Comparison of ENCODE assay signal across 8 cellular contexts in the genomic region with DNA sequence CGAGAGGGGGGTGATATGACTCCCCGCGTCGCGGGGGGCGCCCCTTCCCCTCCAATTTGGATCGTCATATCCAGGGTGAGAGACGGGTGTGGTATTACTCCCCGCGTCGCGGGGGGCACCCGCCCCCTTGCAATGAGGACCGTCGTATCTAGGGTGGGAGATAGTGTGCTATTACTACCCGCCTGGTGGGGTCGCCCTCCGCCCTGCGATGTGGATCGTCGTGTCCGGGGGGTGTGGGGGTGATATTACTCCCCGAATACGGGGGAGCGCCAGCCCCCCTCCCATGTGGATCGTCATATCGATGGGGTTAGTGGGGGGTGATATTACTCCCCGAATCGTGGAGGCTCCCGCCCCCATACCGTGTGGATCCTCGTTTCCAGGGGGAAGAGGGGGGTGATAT.
DNase-seq lines count a peak whose midpoint lies in the region; ATAC-seq and TF ChIP-seq lines count a peak whose summit lies in the region.

No MANE protein-coding gene starts in this region.

- DNase-seq in iPS-NIHi7 (ENCODE audit: extremely low spot score) (peak; percentile 48), NCI-H1417 (lab: John Stamatoyannopoulos, UW) (no peak), NK-92 (lab: John Stamatoyannopoulos, UW; ENCODE audit: unreplicated experiment) (no peak), NCI-H187 (lab: John Stamatoyannopoulos, UW) (no peak)
- peak; percentile 54 for DNase-seq in stimulated activated CD8-positive, alpha-beta memory T cell treated with anti-CD3 and anti-CD28 coated beads, Interleukin-4, amount 100 ng/mL, for 48 hours

- H4K20me1 ChIP-seq in OCI-LY3 (ENCODE audit: insufficient read depth, low read length), result no peaks in the 10 kb centered on the region

- no peak overlapping the region for H2AFZ ChIP-seq in OCI-LY3 (ENCODE audit: low read depth, low read length)

- no peak overlapping the region for H3K4me3 ChIP-seq in OCI-LY3 (ENCODE audit: low read length)

- H3K4me2 ChIP-seq in OCI-LY3 (ENCODE audit: low read length), result 0 out of 2 replicates have a peak overlapping the region, but pooled peaks have one; percentile 7

- peak overlapping the region; percentile 57 for H3K4me3 Mint-ChIP-seq in activated naive CD4-positive, alpha-beta T cell treated with anti-CD3 and anti-CD28 coated beads, Interleukin-2, amount 50 U/mL, for 24 hours

- H3K79me2 ChIP-seq in OCI-LY3 (ENCODE audit: low read length), result no peaks in the 10 kb centered on the region

- H3K9me3 ChIP-seq in OCI-LY3 (ENCODE audit: insufficient read depth, low read length), result no peaks in the 10 kb centered on the region

- peaks cover 7% of the 10 kb centered on the region for H3K4me1 Mint-ChIP-seq in activated naive CD4-positive, alpha-beta T cell treated with anti-CD3 and anti-CD28 coated beads, Interleukin-2, amount 50 U/mL, for 24 hours

- H3K27me3 Mint-ChIP-seq in activated naive CD4-positive, alpha-beta T cell treated with anti-CD3 and anti-CD28 coated beads, Interleukin-2, amount 50 U/mL, for 24 hours, result peaks cover 2% of the 10 kb centered on the region

- no peak; the same call in 1 of the 2 replicates for TF ChIP-seq CTCF in OCI-LY3 (IDR thresholded peaks at IDR 0.05; ENCODE audit: low read depth, low read length)

- H3K36me3 Mint-ChIP-seq in activated naive CD4-positive, alpha-beta T cell treated with anti-CD3 and anti-CD28 coated beads, Interleukin-2, amount 50 U/mL, for 24 hours, result no peaks in the 10 kb centered on the region

- H3K9ac ChIP-seq in OCI-LY3 (ENCODE audit: low read length), result no peak overlapping the region

- H3K9me3 Mint-ChIP-seq in activated naive CD4-positive, alpha-beta T cell treated with anti-CD3 and anti-CD28 coated beads, Interleukin-2, amount 50 U/mL, for 24 hours, result no peaks in the 10 kb centered on the region

- H3K4me1 ChIP-seq in OCI-LY3 (ENCODE audit: low read length), result no peaks in the 10 kb centered on the region

- H3K27ac ChIP-seq in OCI-LY3 (ENCODE audit: low read length), result no peak overlapping the region

- no peaks in the 10 kb centered on the region for H3K36me3 ChIP-seq in OCI-LY3 (replicated peaks; ENCODE audit: low read depth, low read length)

- ATAC-seq in HG02852 (IDR thresholded peaks at IDR 0.05; ENCODE audit: unreplicated experiment), result no peak

- H3K27me3 ChIP-seq in OCI-LY3 (ENCODE audit: low read depth, low read length), result no peaks in the 10 kb centered on the region

- no peak overlapping the region for H3K27ac Mint-ChIP-seq in activated naive CD4-positive, alpha-beta T cell treated with anti-CD3 and anti-CD28 coated beads, Interleukin-2, amount 50 U/mL, for 24 hours

Comparison
In these comparisons a context has a peak if more than half of its experiments do, and no peak if none do; other contexts are left out.
1. DNase-seq: peak in iPS-NIHi7 (single experiment) and stimulated activated CD8-positive, alpha-beta memory T cell treated with anti-CD3 and anti-CD28 coated beads, Interleukin-4, amount 100 ng/mL, for 48 hours (single experiment); none in NCI-H1417 (0 of 3), NK-92 (single experiment) and NCI-H187 (0 of 2).